22 cellular contexts compared by ENCODE assay signal in genomic region chr1:93993731-93994130, GRCh38.
A peak's percentile ranks its signal among the peaks of the same experiment; 100 is the strongest.
DNase-seq lines count a peak whose midpoint lies in the region; ATAC-seq and TF ChIP-seq lines count a peak whose summit lies in the region.
"Had no signal": no experiment of that assay in that cellular context is flagged by ENCODE, and none has a peak within 500 bp of the region (broad histone marks: within the 10 kb centered on the region; RNA-seq: fewer than 3 reads in every experiment).

No MANE protein-coding gene starts in this region.

- no peak for ATAC-seq in left colon
- no peak for ATAC-seq in HG02759 (IDR thresholded peaks at IDR 0.05; ENCODE audit: unreplicated experiment)
- ATAC-seq: naive thymus-derived CD8-positive, alpha-beta T cell had no signal

- H3K27ac ChIP-seq in PC-9, result no peak overlapping the region
- no peak overlapping the region for H3K27ac ChIP-seq in trophoblast cell (ENCODE audit: low read depth, low read length)

- H3K9ac ChIP-seq in trophoblast cell (ENCODE audit: low read length), result no peak overlapping the region

- DNase-seq in ELR (ENCODE audit: low read depth) (peak; percentile 35), PC-9 (peak in 1 of 2 experiments; percentile 48), epithelial cell of esophagus (ENCODE audit: low read depth) (peak; percentile 35), trophoblast cell (no peak), left colon (no peak), activated T-cell treated with anti-CD3 and anti-CD28 coated beads for 4 hours (no peak)
- DNase-seq: activated CD4-positive, alpha-beta T cell treated with anti-CD3 and anti-CD28 coated beads, Interleukin-2, amount 50 U/mL, for 1 hour; activated CD8-positive, alpha-beta memory T cell treated with anti-CD3 and anti-CD28 coated beads, Interleukin-2, amount 50 U/mL, for 48 hours; activated gamma-delta T cell; caudate nucleus; DMS79 treated with DMSO at 0.1 percent for 48 hours; hypothalamus; kidney; naive thymus-derived CD8-positive, alpha-beta T cell; NCI-H1436; NCI-H526; posterior cingulate gyrus; SHP77; stimulated activated CD4-positive, alpha-beta T cell treated with anti-CD3 and anti-CD28 coated beads, Interleukin-1b, Interleukin-23, amount 100 ng/mL, for 48 hours; stimulated activated naive CD4-positive, alpha-beta T cell treated with Interleukin-2 at 50 U/mL for 16 hours; T-helper 1 cell had no signal

- H3K9me3 ChIP-seq in PC-9 (ENCODE audit: insufficient read depth, low read depth), result no peaks in the 10 kb centered on the region
- no peaks in the 10 kb centered on the region for H3K9me3 ChIP-seq in trophoblast cell (ENCODE audit: insufficient read depth, low read depth, low read length)

- H2AK5ac ChIP-seq in trophoblast cell (ENCODE audit: low read length), result no peak overlapping the region

- no peak overlapping the region for H2BK120ac ChIP-seq in trophoblast cell (ENCODE audit: insufficient read depth, low read length, poor library complexity)

- H3K27me3 ChIP-seq in PC-9 (ENCODE audit: insufficient read depth, low read depth) (no peaks in the 10 kb centered on the region), trophoblast cell (ENCODE audit: insufficient read depth, low read length) (no peaks in the 10 kb centered on the region)

- BruUV-seq in PC-9 (replicated peaks; lab: Mats Ljungman, UMichigan), result no TSS peak

- H3F3A ChIP-seq in PC-9 (ENCODE audit: insufficient read depth, low read depth), result peaks cover 22% of the 10 kb centered on the region

- intact Hi-C loops in PC-9 (cut with micrococcal nuclease; ENCODE audit: unreplicated experiment) (loop anchor here (1.0 kb wide), 1 partner anchor 28 kb away; no protein-coding TSS in a partner anchor), left colon (cut with DNase I, micrococcal nuclease) (no loop called here)

- H2AFZ ChIP-seq in PC-9, result no peak overlapping the region
- H2AFZ ChIP-seq in trophoblast cell (ENCODE audit: insufficient read depth, low read length, poor library complexity), result no peak overlapping the region

- H3K23ac ChIP-seq in trophoblast cell (ENCODE audit: low read length), result no peak overlapping the region

- H4K91ac ChIP-seq in trophoblast cell (ENCODE audit: low read depth, low read length), result peak overlapping the region; percentile 8

- no peak overlapping the region for H3K4ac ChIP-seq in trophoblast cell (ENCODE audit: low read depth, low read length)

- H3K79me1 ChIP-seq in trophoblast cell (ENCODE audit: low read length), result peaks cover 13% of the 10 kb centered on the region

- no peak overlapping the region for H4K12ac ChIP-seq in trophoblast cell (ENCODE audit: low read depth, low read length)

- H3K36me3 ChIP-seq in PC-9 (ENCODE audit: low read depth), result no peaks in the 10 kb centered on the region
- peaks cover 2% of the 10 kb centered on the region in 2 experiments for H3K36me3 ChIP-seq in trophoblast cell (ENCODE audit: control insufficient read depth in 1 of 2, insufficient read depth in 2 of 2, low read length in 2 of 2)

- H2BK12ac ChIP-seq in trophoblast cell (ENCODE audit: low read length), result no peak overlapping the region

- H3K18ac ChIP-seq in trophoblast cell (ENCODE audit: low read length), result no peak overlapping the region

- H3K4me1 ChIP-seq in PC-9 (replicated peaks; ENCODE audit: insufficient read depth) (peaks cover 51% of the 10 kb centered on the region), trophoblast cell (ENCODE audit: control insufficient read depth in 1 of 2, insufficient read depth in 2 of 2, low read length in 2 of 2) (peaks cover 19 to 22% of the 10 kb centered on the region in 2 experiments)

- TF ChIP-seq CTCF in PC-9 (conservative IDR thresholded peaks at IDR 0.05), result no peak
- TF ChIP-seq CTCF in epithelial cell of esophagus (IDR thresholded peaks at IDR 0.05; ENCODE audit: insufficient read depth, low read depth, low read length, missing control alignments), result no peak

- no peaks in the 10 kb centered on the region for H4K20me1 ChIP-seq in PC-9 (ENCODE audit: insufficient read depth)

- H2BK5ac ChIP-seq in trophoblast cell (ENCODE audit: low read depth, low read length, poor library complexity), result peak overlapping the region; percentile 32

- no peak overlapping the region for H3K14ac ChIP-seq in trophoblast cell (ENCODE audit: low read length)

- H4K8ac ChIP-seq in trophoblast cell (ENCODE audit: low read depth, low read length), result no peak overlapping the region

- H3K9me2 ChIP-seq in PC-9 (ENCODE audit: insufficient read depth), result no peaks in the 10 kb centered on the region

- POLR2A ChIA-PET in PC-9 (lab: Charles Lee; ENCODE audit: unreplicated experiment), result interaction anchor here (0.6 to 0.7 kb wide), 3 partner anchors 29 to 74 kb away, joined by 3 to 6 read pairs (median 5); no protein-coding TSS in a partner anchor

- CTCF ChIA-PET in PC-9 (lab: Charles Lee), result no interaction called here

- H3K4me3 ChIP-seq in PC-9 (no peak overlapping the region), epithelial cell of esophagus (ENCODE audit: low read length) (no peak overlapping the region), trophoblast cell (ENCODE audit: low read depth, low read length) (no peak overlapping the region)

- no CpG with 5 or more reads among the region's 6 CpGs for WGBS in trophoblast cell (ENCODE audit: extremely low coverage, insufficient coverage, insufficient read length)

- peak overlapping the region; percentile 4; the same call in 1 of the 2 replicates for H3K4me2 ChIP-seq in PC-9
- H3K4me2 ChIP-seq in trophoblast cell (ENCODE audit: low read length), result no peak overlapping the region

- H3K79me2 ChIP-seq in PC-9 (ENCODE audit: low read depth), result no peaks in the 10 kb centered on the region
- H3K79me2 ChIP-seq in trophoblast cell (ENCODE audit: control insufficient read depth, insufficient read depth, low read length, poor library complexity), result no peaks in the 10 kb centered on the region

Comparison
In these comparisons a context has a peak if more than half of its experiments do, and no peak if none do; other contexts are left out.
1. DNase-seq: peak in ELR (single experiment) and epithelial cell of esophagus (single experiment); none in trophoblast cell (0 of 2), left colon (0 of 2) and activated T-cell treated with anti-CD3 and anti-CD28 coated beads for 4 hours (single experiment).